ENCODE assay signal across 2 cellular contexts in genomic region chr2:226466124-226466523, GRCh38.
TF ChIP-seq lines count a peak whose summit lies in the region.

No MANE protein-coding gene starts in this region.

TF ChIP-seq in HCT116, 20 proteins besides CTCF, POLR2A, EP300 and RAD21 (continued from another document):
- no peak for TF ChIP-seq ZBTB33 (IDR thresholded peaks at IDR 0.05; ENCODE audit: extremely low read depth, insufficient replicate concordance, low read length)
- TF ChIP-seq EZH2phosphoT487 (IDR thresholded peaks at IDR 0.05; ENCODE audit: borderline replicate concordance): no peak
- TF ChIP-seq ZNF274 (IDR thresholded peaks at IDR 0.05; ENCODE audit: low read depth, low read length): no peak

TF ChIP-seq in HepG2, 621 proteins besides CTCF, POLR2A, EP300 and RAD21 (continued from another document):
- TF ChIP-seq ZHX2 (IDR thresholded peaks at IDR 0.05; ENCODE audit: low read depth) (no peak), ZHX2 (CRISPR knock-in tag; IDR thresholded peaks at IDR 0.05; ENCODE audit: borderline replicate concordance) (no peak), ZNF513 (CRISPR knock-in tag; conservative IDR thresholded peaks at IDR 0.05) (no peak), FOXO4 (CRISPR knock-in tag; conservative IDR thresholded peaks at IDR 0.05) (no peak), AGO2 (optimal IDR thresholded peaks at IDR 0.05; ENCODE audit: low read depth, low read length) (no peak), ZEB1 (IDR thresholded peaks at IDR 0.05; ENCODE audit: insufficient replicate concordance, low read depth) (no peak)
